Comparison of ENCODE assay signal across 29 cellular contexts in the genomic region with DNA sequence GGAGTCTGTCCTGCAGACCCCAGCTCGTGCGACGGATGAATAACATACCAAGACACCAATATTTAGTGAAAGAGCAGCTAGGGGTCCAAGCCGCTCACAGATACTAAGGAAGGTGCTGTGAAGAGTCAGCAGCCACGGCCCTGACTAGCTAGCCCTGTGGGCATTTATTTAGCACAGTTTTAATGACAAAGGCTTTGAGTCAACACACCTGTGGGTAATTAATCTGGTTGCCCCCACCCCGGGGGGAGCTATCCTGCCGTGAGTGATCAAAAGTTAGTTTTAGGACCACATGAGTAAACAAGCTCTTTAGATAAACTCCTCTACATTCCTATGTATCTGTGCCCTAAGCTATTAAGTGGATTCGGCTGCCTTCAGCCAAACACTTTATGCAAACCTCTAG.
"Had no signal": no experiment of that assay in that cellular context is flagged by ENCODE, and none has a peak within 500 bp of the region (broad histone marks: within the 10 kb centered on the region; RNA-seq: fewer than 3 reads in every experiment).

No MANE protein-coding gene starts in this region.

- DNase-seq: naive thymus-derived CD4-positive, alpha-beta T cell; nephron progenitor cell; nucleus accumbens; pancreas; right cardiac atrium; right lobe of liver; sigmoid colon; small intestine; stimulated activated CD4-positive, alpha-beta T cell treated with anti-CD3 and anti-CD28 coated beads, Interleukin-15, amount 100 ng/mL, for 24 hours; stimulated activated CD4-positive, alpha-beta T cell treated with anti-CD3 and anti-CD28 coated beads, Interleukin-2, amount 100 ng/mL, for 24 hours; stimulated activated CD4-positive, alpha-beta T cell treated with anti-CD3 and anti-CD28 coated beads, Interleukin-2, amount 100 ng/mL, for 48 hours; stimulated activated CD4-positive, alpha-beta T cell treated with anti-CD3 and anti-CD28 coated beads, Interleukin-4, amount 100 ng/mL, for 4 hours; stimulated activated CD8-positive, alpha-beta memory T cell treated with anti-CD3 and anti-CD28 coated beads, Interleukin-4, amount 100 ng/mL, for 48 hours; stimulated activated naive CD4-positive, alpha-beta T cell; stimulated activated naive CD8-positive, alpha-beta T cell treated with anti-CD3 and anti-CD28 coated beads, Interleukin-15, amount 100 ng/mL, for 72 hours; stimulated activated naive CD8-positive, alpha-beta T cell treated with anti-CD3 and anti-CD28 coated beads, Interleukin-15, Interleukin-2, amounts not matched to agents 100 U/mL and 50 U/mL, for 24 hours; substantia nigra; testis; tibial artery; transverse colon; upper lobe of right lung; uterus had no signal

- H3K27ac ChIP-seq: neutrophil, pancreas, prostate gland, right lobe of liver, sigmoid colon, suprapubic skin, testis, tibial artery, transverse colon, upper lobe of right lung, uterus had no signal

- H3K36me3 ChIP-seq: neutrophil, pancreas, prostate gland, right lobe of liver, sigmoid colon, suprapubic skin, tibial artery, transverse colon, upper lobe of right lung, uterus had no signal

- H3K4me1 ChIP-seq: pancreas, prostate gland, right lobe of liver, sigmoid colon, suprapubic skin, testis, tibial artery, transverse colon, upper lobe of right lung, uterus had no signal

- H3K27ac Mint-ChIP-seq: naive thymus-derived CD4-positive, alpha-beta T cell; natural killer cell treated with Interleukin-12 subunit alpha and Interleukin-12 subunit beta and Interleukin-15 and Interleukin-18, amount 100 ng/mL, for 72 hours; nephron progenitor cell; stimulated activated memory B cell treated with anti-CD40 and anti-IgM and Interleukin-4, amounts not matched to agents 10 μg/mL and 1 μg/mL and 100 μg/mL, for 72 hours; stimulated activated naive CD8-positive, alpha-beta T cell treated with anti-CD3 and anti-CD28 coated beads, Interleukin-15, amount 100 ng/mL, for 72 hours; type B pancreatic cell had no signal

- ATAC-seq: naive thymus-derived CD4-positive, alpha-beta T cell; natural killer cell treated with Interleukin-12 subunit alpha and Interleukin-12 subunit beta and Interleukin-15 and Interleukin-18, amount 100 ng/mL, for 72 hours; pancreas; right cardiac atrium; right lobe of liver; stimulated activated memory B cell treated with anti-CD40 and anti-IgM and Interleukin-4, amounts not matched to agents 10 μg/mL and 1 μg/mL and 100 μg/mL, for 72 hours; stimulated activated naive CD8-positive, alpha-beta T cell treated with anti-CD3 and anti-CD28 coated beads, Interleukin-15, amount 100 ng/mL, for 72 hours; stimulated activated naive CD8-positive, alpha-beta T cell treated with anti-CD3 and anti-CD28 coated beads, Interleukin-15, Interleukin-2, amounts not matched to agents 100 U/mL and 50 U/mL, for 24 hours; upper lobe of right lung had no signal

- H3K4me3 Mint-ChIP-seq: naive thymus-derived CD4-positive, alpha-beta T cell; natural killer cell treated with Interleukin-12 subunit alpha and Interleukin-12 subunit beta and Interleukin-15 and Interleukin-18, amount 100 ng/mL, for 72 hours; nephron progenitor cell; neural crest cell; stimulated activated memory B cell treated with anti-CD40 and anti-IgM and Interleukin-4, amounts not matched to agents 10 μg/mL and 1 μg/mL and 100 μg/mL, for 72 hours; stimulated activated naive CD8-positive, alpha-beta T cell treated with anti-CD3 and anti-CD28 coated beads, Interleukin-15, amount 100 ng/mL, for 72 hours; type B pancreatic cell had no signal

- H3K4me1 Mint-ChIP-seq: neural crest cell; stimulated activated memory B cell treated with anti-CD40 and anti-IgM and Interleukin-4, amounts not matched to agents 10 μg/mL and 1 μg/mL and 100 μg/mL, for 72 hours; stimulated activated naive CD8-positive, alpha-beta T cell treated with anti-CD3 and anti-CD28 coated beads, Interleukin-15, amount 100 ng/mL, for 72 hours had no signal

- FAIRE-seq: pancreas, small intestine had no signal

- H3K27me3 ChIP-seq: neutrophil, pancreas, right lobe of liver, sigmoid colon, suprapubic skin, testis, tibial artery, transverse colon, upper lobe of right lung, uterus had no signal

- H3K36me3 Mint-ChIP-seq: natural killer cell treated with Interleukin-12 subunit alpha and Interleukin-12 subunit beta and Interleukin-15 and Interleukin-18, amount 100 ng/mL, for 72 hours had no signal

- H3K27me3 Mint-ChIP-seq: naive thymus-derived CD4-positive, alpha-beta T cell; natural killer cell treated with Interleukin-12 subunit alpha and Interleukin-12 subunit beta and Interleukin-15 and Interleukin-18, amount 100 ng/mL, for 72 hours; stimulated activated memory B cell treated with anti-CD40 and anti-IgM and Interleukin-4, amounts not matched to agents 10 μg/mL and 1 μg/mL and 100 μg/mL, for 72 hours; stimulated activated naive CD8-positive, alpha-beta T cell treated with anti-CD3 and anti-CD28 coated beads, Interleukin-15, amount 100 ng/mL, for 72 hours; type B pancreatic cell had no signal

- H3K9me3 ChIP-seq: neutrophil, prostate gland, right lobe of liver, suprapubic skin, testis, tibial artery, upper lobe of right lung, uterus had no signal

- H3K4me3 ChIP-seq: pancreas, prostate gland, right lobe of liver, sigmoid colon, suprapubic skin, testis, tibial artery, transverse colon, upper lobe of right lung, uterus had no signal

- H3K9me3 Mint-ChIP-seq: natural killer cell treated with Interleukin-12 subunit alpha and Interleukin-12 subunit beta and Interleukin-15 and Interleukin-18, amount 100 ng/mL, for 72 hours; type B pancreatic cell had no signal
